In genomic region chr19:6392219-6393073, GRCh38 we compare ENCODE assay signal across 8 cellular contexts. TPM values are rescaled to one million over a fixed set of nuclear protein-coding genes. Genes with fewer than 3 reads are reported as not detected.
DNase-seq lines count a peak whose midpoint lies in the region; ATAC-seq and TF ChIP-seq lines count a peak whose summit lies in the region.

No MANE protein-coding gene starts in this region.

- peak overlapping the region; percentile 95 to 100 (median 99) for H3K27ac Mint-ChIP-seq in brain

- peaks cover 0 to 2% (median 0%) of the 10 kb centered on the region in 5 experiments for H3K9me3 Mint-ChIP-seq in brain

- H3K4me3 Mint-ChIP-seq in brain = peak overlapping the region; percentile 90 to 97 (median 96)

- H3K27me3 ChIP-seq in mononuclear cell (ENCODE audit: insufficient read depth, low read length) = no peaks in the 10 kb centered on the region

- no peak for DNase-seq in activated gamma-delta T cell (lab: John Stamatoyannopoulos, UW)
- DNase-seq in NCI-H69 (lab: John Stamatoyannopoulos, UW) = no peak

- peaks cover 19% of the 10 kb centered on the region for H3K4me1 ChIP-seq in mononuclear cell (ENCODE audit: insufficient read depth, low read length)

- peaks cover 6% of the 10 kb centered on the region for H3K27me3 Mint-ChIP-seq in brain

- peaks cover 35% of the 10 kb centered on the region for H3K4me1 Mint-ChIP-seq in brain

- ATAC-seq in HG03521 (IDR thresholded peaks at IDR 0.05; ENCODE audit: unreplicated experiment) (peak; percentile 5), HG02678 (IDR thresholded peaks at IDR 0.05; ENCODE audit: unreplicated experiment) (no peak), HG03025 (IDR thresholded peaks at IDR 0.05; ENCODE audit: low FRiP score, unreplicated experiment) (no peak)

- peak overlapping the region; percentile 84 for H3K27ac ChIP-seq in C4-2B

- TF ChIP-seq CTCF in C4-2B (conservative IDR thresholded peaks at IDR 0.05) (no peak), brain (conservative IDR thresholded peaks at IDR 0.05) (peak; percentile 15 to 48)

- H3K9me3 ChIP-seq in mononuclear cell (ENCODE audit: low read depth, low read length) = no peaks in the 10 kb centered on the region

- peaks cover 41% of the 10 kb centered on the region for H3K36me3 Mint-ChIP-seq in brain

- peak overlapping the region; percentile 88 for H3K4me3 ChIP-seq in mononuclear cell (ENCODE audit: low read length)

RNA-seq across cellular contexts. Expression of gene GTF2F1, which starts 0.5 kb away (rescaled TPM):
- 128 TPM for polyA plus RNA-seq in brain (ENCODE audit: insufficient read depth, low read depth, low replicate concordance)
- total RNA-seq in mononuclear cell = 35.5 TPM

RNA-seq across cellular contexts. Expression of gene PSPN, which starts 16.7 kb away (rescaled TPM):
- polyA plus RNA-seq in brain (ENCODE audit: insufficient read depth, low read depth, low replicate concordance) = 5.9 TPM
- total RNA-seq in mononuclear cell = 1.0 TPM

RNA-seq across cellular contexts. Expression of gene ALKBH7, which starts 19.9 kb away (rescaled TPM):
- 142 TPM for polyA plus RNA-seq in brain (ENCODE audit: insufficient read depth, low read depth, low replicate concordance)
- total RNA-seq in mononuclear cell = 45.4 TPM

RNA-seq across cellular contexts. Expression of gene CLPP, which starts 31.1 kb away (rescaled TPM):
- polyA plus RNA-seq in brain (ENCODE audit: insufficient read depth, low read depth, low replicate concordance) = 178 TPM
- 31.3 TPM for total RNA-seq in mononuclear cell

RNA-seq across cellular contexts. Expression of gene KHSRP, which starts 32.2 kb away (rescaled TPM):
- polyA plus RNA-seq in brain (ENCODE audit: insufficient read depth, low read depth, low replicate concordance) = 471 TPM
- total RNA-seq in mononuclear cell = 65.9 TPM
